1 cellular context compared by ENCODE assay signal in genomic region chr1:151773698-151774097, GRCh38.
TF ChIP-seq lines count a peak whose summit lies in the region.

No MANE protein-coding gene starts in this region.

TF ChIP-seq in WTC11, 78 proteins besides CTCF, POLR2A, EP300 and RAD21 (continued from another document):
- TF ChIP-seq E2F1 (CRISPR knock-in tag; IDR thresholded peaks at IDR 0.05) (no peak), ZNF317 (CRISPR knock-in tag; IDR thresholded peaks at IDR 0.05; ENCODE audit: borderline replicate concordance, low read depth) (no peak), EMX1 (CRISPR knock-in tag; IDR thresholded peaks at IDR 0.05) (no peak)
